Comparison of ENCODE assay signal across 13 cellular contexts in the genomic region with DNA sequence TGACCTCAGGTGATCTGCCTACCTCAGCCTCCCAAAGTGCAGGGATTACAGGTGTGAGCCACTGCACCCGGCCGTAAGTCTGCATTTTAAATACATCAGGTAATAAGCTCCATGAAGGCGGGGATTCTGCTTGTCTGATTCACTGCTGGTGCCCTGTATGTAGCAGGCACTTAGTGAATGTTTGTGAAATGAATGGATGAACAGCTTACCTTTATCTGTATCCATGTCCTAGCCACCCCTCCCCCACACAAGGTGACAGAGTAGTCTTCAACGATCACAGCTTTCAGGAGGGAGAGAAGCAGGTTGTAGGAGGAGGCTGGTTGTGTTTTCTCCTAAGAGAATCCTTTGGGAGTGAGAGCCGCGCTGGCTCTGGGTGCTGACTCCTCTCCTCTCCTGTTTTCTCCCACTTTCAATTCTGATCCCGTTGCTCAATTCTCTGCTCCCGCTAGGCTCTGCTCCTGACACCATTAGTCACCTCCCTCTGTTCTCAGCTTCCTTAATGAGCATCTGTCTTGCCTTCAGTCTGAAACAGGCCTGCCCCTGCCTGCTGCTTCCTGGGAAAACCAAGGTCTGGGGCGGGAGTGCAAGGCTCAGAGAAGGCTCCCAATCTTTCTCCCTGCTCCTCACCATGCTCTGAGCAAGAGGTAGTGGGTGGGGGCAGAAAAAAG.
DNase-seq lines count a peak whose midpoint lies in the region; ATAC-seq and TF ChIP-seq lines count a peak whose summit lies in the region.
"Had no signal": no experiment of that assay in that cellular context is flagged by ENCODE, and none has a peak within 500 bp of the region (broad histone marks: within the 10 kb centered on the region; RNA-seq: fewer than 3 reads in every experiment).

No MANE protein-coding gene starts in this region.

- no peaks in the 10 kb centered on the region for H3F3A ChIP-seq in GM23338 (replicated peaks; ENCODE audit: low read depth)

- H4K20me1 ChIP-seq in GM23338 (replicated peaks; ENCODE audit: insufficient read depth) = no peaks in the 10 kb centered on the region

- in situ Hi-C loops in transverse colon (cut with MboI; ENCODE audit: low pct_ligation_motif_present in 1 of 4, low pct_unique_long_range_greater_than_20kb in 1 of 4, low sequenced_read_pairs in 3 of 4) = no loop called here

- H3K27ac ChIP-seq in GM23338 (ENCODE audit: low read depth) = no peak overlapping the region
- H3K27ac ChIP-seq in transverse colon = no peak overlapping the region
- H3K27ac ChIP-seq: thoracic aorta had no signal

- H3K9me3 Mint-ChIP-seq in GM23338 = no peaks in the 10 kb centered on the region; the same call in 2 of the 3 replicates
- no peaks in the 10 kb centered on the region for H3K9me3 Mint-ChIP-seq in T-helper 2 cell treated with Interferon-gamma antibody and Interleukin-4, amounts not matched to agents 5 μg/mL and 100 μg/mL, for 36 hours
- H3K9me3 Mint-ChIP-seq: CD8-positive, alpha-beta T cell had no signal

- TF ChIP-seq POLR2A in transverse colon (IDR thresholded peaks at IDR 0.05) = no peak

- H3K4me1 ChIP-seq in GM23338 (ENCODE audit: insufficient read depth) (no peaks in the 10 kb centered on the region), transverse colon (peaks cover 0 to 6% (median 0%) of the 10 kb centered on the region in 4 donors)

- no peak overlapping the region for H3K4me3 ChIP-seq in GM23338
- no peak overlapping the region for H3K4me3 ChIP-seq in transverse colon
- H3K4me3 ChIP-seq: thoracic aorta had no signal

- H3K36me3 ChIP-seq in GM23338 (ENCODE audit: insufficient read depth) (no peaks in the 10 kb centered on the region), transverse colon (no peaks in the 10 kb centered on the region)
- H3K36me3 ChIP-seq: thoracic aorta had no signal

- no peak for TF ChIP-seq EP300 in transverse colon (IDR thresholded peaks at IDR 0.05; ENCODE audit: low read depth)

- peaks cover 21% of the 10 kb centered on the region for H3K4me1 Mint-ChIP-seq in GM23338
- peaks cover 27% of the 10 kb centered on the region for H3K4me1 Mint-ChIP-seq in T-helper 2 cell treated with Interferon-gamma antibody and Interleukin-4, amounts not matched to agents 5 μg/mL and 100 μg/mL, for 36 hours (ENCODE audit: low read depth)

- H3K36me3 Mint-ChIP-seq in GM23338 (ENCODE audit: low read depth) = no peaks in the 10 kb centered on the region
- H3K36me3 Mint-ChIP-seq in T-helper 2 cell treated with Interferon-gamma antibody and Interleukin-4, amounts not matched to agents 5 μg/mL and 100 μg/mL, for 36 hours (ENCODE audit: low read depth) = no peaks in the 10 kb centered on the region
- H3K36me3 Mint-ChIP-seq: activated naive CD8-positive, alpha-beta T cell; CD8-positive, alpha-beta T cell had no signal

- H3K9me3 ChIP-seq in transverse colon = no peaks in the 10 kb centered on the region
- H3K9me3 ChIP-seq: thoracic aorta had no signal

- intact Hi-C loops in head of caudate nucleus (cut with DNase I) (no loop called here), transverse colon (cut with DNase I; ENCODE audit: low total_unique reads) (no loop called here)

- H3K79me2 ChIP-seq in GM23338 (replicated peaks; ENCODE audit: insufficient read depth) = no peaks in the 10 kb centered on the region

- H3K27me3 ChIP-seq in GM23338 (ENCODE audit: insufficient read depth) (no peaks in the 10 kb centered on the region), transverse colon (no peaks in the 10 kb centered on the region)

- peaks cover 12% of the 10 kb centered on the region for H3K27me3 Mint-ChIP-seq in GM23338 (ENCODE audit: insufficient read depth, low read depth, poor library complexity)
- H3K27me3 Mint-ChIP-seq in T-helper 2 cell treated with Interferon-gamma antibody and Interleukin-4, amounts not matched to agents 5 μg/mL and 100 μg/mL, for 36 hours (ENCODE audit: low read depth) = peaks cover 93% of the 10 kb centered on the region

- H3K27ac Mint-ChIP-seq in GM23338 = no peak overlapping the region
- H3K27ac Mint-ChIP-seq in T-helper 2 cell treated with Interferon-gamma antibody and Interleukin-4, amounts not matched to agents 5 μg/mL and 100 μg/mL, for 36 hours = no peak overlapping the region
- H3K27ac Mint-ChIP-seq: activated naive CD8-positive, alpha-beta T cell; CD8-positive, alpha-beta T cell had no signal

- peak; percentile 30 for ATAC-seq in GM23338
- ATAC-seq: CD8-positive, alpha-beta T cell had no signal

- no peak overlapping the region for H3K4me2 ChIP-seq in GM23338

- H3K4me3 Mint-ChIP-seq in GM23338 = no peak overlapping the region
- H3K4me3 Mint-ChIP-seq in T-helper 2 cell treated with Interferon-gamma antibody and Interleukin-4, amounts not matched to agents 5 μg/mL and 100 μg/mL, for 36 hours = no peak overlapping the region
- H3K4me3 Mint-ChIP-seq: activated naive CD8-positive, alpha-beta T cell; CD8-positive, alpha-beta T cell had no signal

- whole genome bisulfite sequencing in transverse colon (ENCODE audit: low coverage in 1 of 2), 2 donors = 35 to 80% methylated on average over 4 to 9 of the region's 9 CpGs

- H2AFZ ChIP-seq in GM23338 = peak overlapping the region; percentile 89; the same call in 1 of the 2 replicates

- no peaks in the 10 kb centered on the region for H3K9me2 ChIP-seq in GM23338 (ENCODE audit: insufficient read depth)

- DNase-seq in A172 (ENCODE audit: low spot score) (peak; percentile 15), GM23338 (ENCODE audit: low spot score) (no peak), amniotic epithelial cell (ENCODE audit: low read depth) (peak; percentile 96), head of caudate nucleus (peak in 37 of 42 donors; percentile 35 to 90 (median 67)), GM10266 (ENCODE audit: extremely low spot score) (no peak), transverse colon (no peak), foreskin melanocyte (no peak)
- no peak for DNase-seq in T-helper 2 cell treated with Interferon-gamma antibody and Interleukin-4, amounts not matched to agents 5 μg/mL and 100 μg/mL, for 36 hours (ENCODE audit: low spot score)
- DNase-seq: CD8-positive, alpha-beta T cell; RPMI8226; stimulated activated CD4-positive, alpha-beta T cell treated with anti-CD3 and anti-CD28 coated beads, Interleukin-2, amount 100 ng/mL, for 48 hours had no signal

- TF ChIP-seq CTCF in GM23338 (conservative IDR thresholded peaks at IDR 0.05; ENCODE audit: low read depth in 2 of 2) = no peak
- TF ChIP-seq CTCF in GM10266 (IDR thresholded peaks at IDR 0.05; ENCODE audit: control insufficient read depth, insufficient read depth, low read depth, missing control alignments) = no peak
- no peak for TF ChIP-seq CTCF in transverse colon (IDR thresholded peaks at IDR 0.05)

TF ChIP-seq in GM23338, 12 proteins besides CTCF, POLR2A, EP300 and RAD21 (continues in another document):
- TF ChIP-seq ZNF331 (CRISPR knock-in tag; IDR thresholded peaks at IDR 0.05; ENCODE audit: low read depth) = no peak
- TF ChIP-seq, protein P1, sequence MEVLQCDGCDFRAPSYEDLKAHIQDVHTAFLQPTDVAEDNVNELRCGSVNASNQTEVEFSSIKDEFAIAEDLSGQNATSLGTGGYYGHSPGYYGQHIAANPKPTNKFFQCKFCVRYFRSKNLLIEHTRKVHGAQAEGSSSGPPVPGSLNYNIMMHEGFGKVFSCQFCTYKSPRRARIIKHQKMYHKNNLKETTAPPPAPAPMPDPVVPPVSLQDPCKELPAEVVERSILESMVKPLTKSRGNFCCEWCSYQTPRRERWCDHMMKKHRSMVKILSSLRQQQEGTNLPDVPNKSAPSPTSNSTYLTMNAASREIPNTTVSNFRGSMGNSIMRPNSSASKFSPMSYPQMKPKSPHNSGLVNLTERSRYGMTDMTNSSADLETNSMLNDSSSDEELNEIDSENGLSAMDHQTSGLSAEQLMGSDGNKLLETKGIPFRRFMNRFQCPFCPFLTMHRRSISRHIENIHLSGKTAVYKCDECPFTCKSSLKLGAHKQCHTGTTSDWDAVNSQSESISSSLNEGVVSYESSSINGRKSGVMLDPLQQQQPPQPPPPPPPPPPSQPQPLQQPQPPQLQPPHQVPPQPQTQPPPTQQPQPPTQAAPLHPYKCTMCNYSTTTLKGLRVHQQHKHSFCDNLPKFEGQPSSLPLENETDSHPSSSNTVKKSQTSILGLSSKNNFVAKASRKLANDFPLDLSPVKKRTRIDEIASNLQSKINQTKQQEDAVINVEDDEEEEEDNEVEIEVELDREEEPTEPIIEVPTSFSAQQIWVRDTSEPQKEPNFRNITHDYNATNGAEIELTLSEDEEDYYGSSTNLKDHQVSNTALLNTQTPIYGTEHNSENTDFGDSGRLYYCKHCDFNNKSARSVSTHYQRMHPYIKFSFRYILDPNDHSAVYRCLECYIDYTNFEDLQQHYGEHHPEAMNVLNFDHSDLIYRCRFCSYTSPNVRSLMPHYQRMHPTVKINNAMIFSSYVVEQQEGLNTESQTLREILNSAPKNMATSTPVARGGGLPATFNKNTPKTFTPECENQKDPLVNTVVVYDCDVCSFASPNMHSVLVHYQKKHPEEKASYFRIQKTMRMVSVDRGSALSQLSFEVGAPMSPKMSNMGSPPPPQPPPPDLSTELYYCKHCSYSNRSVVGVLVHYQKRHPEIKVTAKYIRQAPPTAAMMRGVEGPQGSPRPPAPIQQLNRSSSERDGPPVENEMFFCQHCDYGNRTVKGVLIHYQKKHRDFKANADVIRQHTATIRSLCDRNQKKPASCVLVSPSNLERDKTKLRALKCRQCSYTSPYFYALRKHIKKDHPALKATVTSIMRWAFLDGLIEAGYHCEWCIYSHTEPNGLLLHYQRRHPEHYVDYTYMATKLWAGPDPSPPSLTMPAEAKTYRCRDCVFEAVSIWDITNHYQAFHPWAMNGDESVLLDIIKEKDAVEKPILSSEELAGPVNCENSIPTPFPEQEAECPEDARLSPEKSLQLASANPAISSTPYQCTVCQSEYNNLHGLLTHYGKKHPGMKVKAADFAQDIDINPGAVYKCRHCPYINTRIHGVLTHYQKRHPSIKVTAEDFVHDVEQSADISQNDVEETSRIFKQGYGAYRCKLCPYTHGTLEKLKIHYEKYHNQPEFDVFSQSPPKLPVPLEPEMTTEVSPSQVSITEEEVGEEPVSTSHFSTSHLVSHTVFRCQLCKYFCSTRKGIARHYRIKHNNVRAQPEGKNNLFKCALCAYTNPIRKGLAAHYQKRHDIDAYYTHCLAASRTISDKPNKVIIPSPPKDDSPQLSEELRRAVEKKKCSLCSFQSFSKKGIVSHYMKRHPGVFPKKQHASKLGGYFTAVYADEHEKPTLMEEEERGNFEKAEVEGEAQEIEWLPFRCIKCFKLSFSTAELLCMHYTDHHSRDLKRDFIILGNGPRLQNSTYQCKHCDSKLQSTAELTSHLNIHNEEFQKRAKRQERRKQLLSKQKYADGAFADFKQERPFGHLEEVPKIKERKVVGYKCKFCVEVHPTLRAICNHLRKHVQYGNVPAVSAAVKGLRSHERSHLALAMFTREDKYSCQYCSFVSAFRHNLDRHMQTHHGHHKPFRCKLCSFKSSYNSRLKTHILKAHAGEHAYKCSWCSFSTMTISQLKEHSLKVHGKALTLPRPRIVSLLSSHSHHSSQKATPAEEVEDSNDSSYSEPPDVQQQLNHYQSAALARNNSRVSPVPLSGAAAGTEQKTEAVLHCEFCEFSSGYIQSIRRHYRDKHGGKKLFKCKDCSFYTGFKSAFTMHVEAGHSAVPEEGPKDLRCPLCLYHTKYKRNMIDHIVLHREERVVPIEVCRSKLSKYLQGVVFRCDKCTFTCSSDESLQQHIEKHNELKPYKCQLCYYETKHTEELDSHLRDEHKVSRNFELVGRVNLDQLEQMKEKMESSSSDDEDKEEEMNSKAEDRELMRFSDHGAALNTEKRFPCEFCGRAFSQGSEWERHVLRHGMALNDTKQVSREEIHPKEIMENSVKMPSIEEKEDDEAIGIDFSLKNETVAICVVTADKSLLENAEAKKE (CRISPR knock-in tag; IDR thresholded peaks at IDR 0.05) = no peak

Comparison
In these comparisons a context has a peak if more than half of its experiments do, and no peak if none do; other contexts are left out.
1. DNase-seq: peak in A172 (single experiment), amniotic epithelial cell (single experiment) and head of caudate nucleus (37 of 42); none in GM23338 (single experiment), GM10266 (single experiment), T-helper 2 cell treated with Interferon-gamma antibody and Interleukin-4, amounts not matched to agents 5 μg/mL and 100 μg/mL, for 36 hours (single experiment), transverse colon (single experiment) and foreskin melanocyte (single experiment).